ENCODE assay signal across 7 cellular contexts in genomic region chr2:377414-377813, GRCh38.
"Had no signal": no experiment of that assay in that cellular context is flagged by ENCODE, and none has a peak within 500 bp of the region (broad histone marks: within the 10 kb centered on the region; RNA-seq: fewer than 3 reads in every experiment).

No MANE protein-coding gene starts in this region.

- ATAC-seq: K562 had no signal

- DNase-seq: IMR-90, KBM-7, KG1 had no signal

- H3K9ac ChIP-seq: KMS-11 had no signal

- H3K4me3 ChIP-seq: K562 had no signal

- FAIRE-seq: HTR-8/SVneo, K562 had no signal

- H3K4me2 ChIP-seq: KMS-11 had no signal

- H3K27ac ChIP-seq: HL-60, KMS-11 had no signal
